ENCODE assay signal across 8 cellular contexts in genomic region chr12:64392221-64392620, GRCh38. TPM values are rescaled to one million over a fixed set of nuclear protein-coding genes. Genes with fewer than 3 reads are reported as not detected.
DNase-seq lines count a peak whose midpoint lies in the region; ATAC-seq, FAIRE-seq and TF ChIP-seq lines count a peak whose summit lies in the region.

No MANE protein-coding gene starts in this region.

- H3K27ac ChIP-seq in 22Rv1, result no peak overlapping the region
- H3K27ac ChIP-seq in MM.1S (ENCODE audit: low read length), result no peak overlapping the region
- no peak overlapping the region for H3K27ac ChIP-seq in small intestine (ENCODE audit: low read depth in 1 of 2, low read length in 1 of 2)
- H3K27ac ChIP-seq in ascending aorta, result no peak overlapping the region

- intact Hi-C loops in Right ventricle myocardium superior (cut with DNase I) (no loop called here), ascending aorta (cut with DNase I) (no loop called here)

- peak; percentile 57 for DNase-seq in GM12865 (ENCODE audit: low read depth)
- DNase-seq in MM.1S, result peak; percentile 39
- DNase-seq in choroid plexus epithelial cell (ENCODE audit: low read depth), result peak; percentile 78
- peak; percentile 26 for DNase-seq in small intestine
- no peak for DNase-seq in Right ventricle myocardium superior
- no peak for DNase-seq in activated gamma-delta T cell treated with Interleukin-2 at 50 U/mL for 16 hours
- no peak for DNase-seq in ascending aorta (ENCODE audit: low spot score in 2 of 2)

- H4K20me1 ChIP-seq in MM.1S (ENCODE audit: insufficient read depth, low read length), result no peaks in the 10 kb centered on the region

- no peaks in the 10 kb centered on the region for H3K9me2 ChIP-seq in MM.1S (replicated peaks; ENCODE audit: insufficient read depth, low read length)

- H3K4me1 ChIP-seq in MM.1S (ENCODE audit: low read length) (no peaks in the 10 kb centered on the region), small intestine (ENCODE audit: control insufficient read depth in 2 of 2, insufficient read depth in 1 of 2, low read depth in 1 of 2, low read length in 1 of 2) (peaks cover 0 to 2% of the 10 kb centered on the region in 2 donors), ascending aorta (no peaks in the 10 kb centered on the region)

- H3K9ac ChIP-seq in MM.1S (ENCODE audit: low read length), result no peak overlapping the region

- H2AFZ ChIP-seq in MM.1S (ENCODE audit: low read length), result no peak overlapping the region

- no peaks in the 10 kb centered on the region for H3K27me3 ChIP-seq in MM.1S (replicated peaks; ENCODE audit: insufficient read depth, low read length)
- H3K27me3 ChIP-seq in small intestine (ENCODE audit: control insufficient read depth in 2 of 2, insufficient read depth in 2 of 2, low read length in 2 of 2), result peaks cover 0 to 3% of the 10 kb centered on the region in 2 donors
- no peaks in the 10 kb centered on the region for H3K27me3 ChIP-seq in ascending aorta

- H3K9me3 ChIP-seq in MM.1S (replicated peaks; ENCODE audit: insufficient read depth, low read length) (no peaks in the 10 kb centered on the region), small intestine (ENCODE audit: control insufficient read depth, low read depth) (no peaks in the 10 kb centered on the region), ascending aorta (no peaks in the 10 kb centered on the region)

- H3K4me2 ChIP-seq in MM.1S (ENCODE audit: low read depth, low read length), result no peak overlapping the region

- WGBS in small intestine, 3 donors, result 60 to 87% (median 75%) methylated on average over 3 of the region's 3 CpGs

- H3K4me3 ChIP-seq in GM12865 (ENCODE audit: low read depth, low read length) (no peak overlapping the region), MM.1S (ENCODE audit: low read length) (no peak overlapping the region), choroid plexus epithelial cell (ENCODE audit: low read depth, low read length) (no peak overlapping the region), small intestine (ENCODE audit: low read depth in 1 of 2, low read length in 2 of 2) (no peak overlapping the region), ascending aorta (no peak overlapping the region)

- no peaks in the 10 kb centered on the region for H3K36me3 ChIP-seq in MM.1S (replicated peaks; ENCODE audit: insufficient read depth, low read length)
- H3K36me3 ChIP-seq in small intestine (ENCODE audit: control insufficient read depth in 2 of 2, insufficient read depth in 2 of 2, low read length in 2 of 2), result no peaks in the 10 kb centered on the region
- H3K36me3 ChIP-seq in ascending aorta, result no peaks in the 10 kb centered on the region

- no peaks in the 10 kb centered on the region for H3F3A ChIP-seq in MM.1S (ENCODE audit: insufficient read depth, low read length)

- no peak for FAIRE-seq in small intestine (lab: Jason Lieb, UNC)

- ATAC-seq in Right ventricle myocardium superior (ENCODE audit: poor library complexity), result no peak

- H3K79me2 ChIP-seq in MM.1S (ENCODE audit: low read length), result no peaks in the 10 kb centered on the region

- TF ChIP-seq CTCF in 22Rv1 (IDR thresholded peaks at IDR 0.05), result peak; percentile 74
- peak; percentile 28 for TF ChIP-seq CTCF in GM12865 (IDR thresholded peaks at IDR 0.05; ENCODE audit: insufficient read depth, low read depth, low read length, missing control alignments)
- TF ChIP-seq CTCF in MM.1S (IDR thresholded peaks at IDR 0.05; ENCODE audit: low read length), result peak; percentile 33
- peak; percentile 55 for TF ChIP-seq CTCF in choroid plexus epithelial cell (conservative IDR thresholded peaks at IDR 0.05; ENCODE audit: low read depth, low read length)
- no peak for TF ChIP-seq CTCF in ascending aorta (IDR thresholded peaks at IDR 0.05)

RNA-seq across cellular contexts. Expression of gene C12orf56, which starts 1.7 kb away (rescaled TPM):
- polyA plus RNA-seq in small intestine, result not detected
- total RNA-seq in Right ventricle myocardium superior, result not detected
- total RNA-seq in ascending aorta, result not detected

RNA-seq across cellular contexts. Expression of gene XPOT, which starts 12.0 kb away (rescaled TPM):
- 10 to 100 TPM in 1 of 3 donors, 1 to 10 TPM in 2; 5.4 to 30.9 (median 6.5) TPM for polyA plus RNA-seq in small intestine
- total RNA-seq in Right ventricle myocardium superior (27.9 TPM), ascending aorta (24.5 TPM)

RNA-seq across cellular contexts. Expression of gene TBK1, which starts 59.7 kb away (rescaled TPM):
- polyA plus RNA-seq in small intestine, result 10 to 100 TPM; 12.3 to 23.9 (median 21.9) TPM
- total RNA-seq in Right ventricle myocardium superior, result 11.6 TPM
- 3.9 TPM for total RNA-seq in ascending aorta

Comparison
In these comparisons a context has a peak if more than half of its experiments do, and no peak if none do; other contexts are left out.
1. CTCF ChIP-seq: peak in 22Rv1 (single experiment), GM12865 (single experiment), MM.1S (single experiment) and choroid plexus epithelial cell (single experiment); none in ascending aorta (0 of 3).
2. DNase-seq: peak in GM12865 (single experiment), MM.1S (single experiment), choroid plexus epithelial cell (single experiment) and small intestine (single experiment); none in Right ventricle myocardium superior (single experiment), activated gamma-delta T cell treated with Interleukin-2 at 50 U/mL for 16 hours (single experiment) and ascending aorta (0 of 2).